31 cellular contexts compared by ENCODE assay signal in genomic region chr3:77885381-77885780, GRCh38.
"Had no signal": no experiment of that assay in that cellular context is flagged by ENCODE, and none has a peak within 500 bp of the region (broad histone marks: within the 10 kb centered on the region; RNA-seq: fewer than 3 reads in every experiment).

No MANE protein-coding gene starts in this region.

- H3K9me3 Mint-ChIP-seq: activated naive CD4-positive, alpha-beta T cell treated with anti-CD3 and anti-CD28 coated beads, Interleukin-2, amount 10 ng/mL, durations not matched to agents 7 days and 5 days; dendritic cell treated with granulocyte-macrophage colony-stimulating factor and Interleukin-4, amounts not matched to agents 40 ng/mL and 50 ng/mL, for 4 days; stimulated activated naive B cell treated with anti-CD40 and anti-IgM and Interleukin-4, amounts not matched to agents 10 μg/mL and 1 μg/mL and 100 μg/mL, for 72 hours had no signal

- DNase-seq: activated CD4-positive, alpha-beta T cell treated with anti-CD3 and anti-CD28 coated beads for 4 hours; activated CD4-positive, alpha-beta T cell treated with anti-CD3 and anti-CD28 coated beads, Interleukin-2, amount 50 U/mL, for 4 hours; activated CD8-positive, alpha-beta memory T cell treated with anti-CD3 and anti-CD28 coated beads, Interleukin-2, amount 50 U/mL, for 4 hours; activated gamma-delta T cell; activated naive CD4-positive, alpha-beta T cell treated with anti-CD3 and anti-CD28 coated beads, Interleukin-2, amount 10 ng/mL, durations not matched to agents 7 days and 5 days; activated T-cell treated with anti-CD3 and anti-CD28 coated beads, Interleukin-2, amount 50 U/mL, for 1 hour; amniotic stem cell; effector CD8-positive, alpha-beta T cell; erythroblast; head of caudate nucleus; hippocampal formation; kidney; left colon; mammary epithelial cell; naive B cell; nephron progenitor cell; ovary; sigmoid colon; stimulated activated CD4-positive, alpha-beta T cell treated with anti-CD3 and anti-CD28 coated beads, Interleukin-15, amount 100 ng/mL, for 24 hours; stimulated activated CD4-positive, alpha-beta T cell treated with anti-CD3 and anti-CD28 coated beads, Interleukin-2, amount 100 ng/mL, for 24 hours; stimulated activated naive B cell treated with anti-CD40 and anti-IgM and Interleukin-4, amounts not matched to agents 10 μg/mL and 1 μg/mL and 100 μg/mL, for 72 hours; tibial artery; upper lobe of right lung had no signal

- H3K4me3 ChIP-seq: breast epithelium, ovary, sigmoid colon, suprapubic skin, tibial artery, upper lobe of right lung had no signal

- H3K4me3 Mint-ChIP-seq: activated naive CD4-positive, alpha-beta T cell treated with anti-CD3 and anti-CD28 coated beads, Interleukin-2, amount 10 ng/mL, durations not matched to agents 7 days and 5 days; central memory CD8-positive, alpha-beta T cell; dendritic cell treated with granulocyte-macrophage colony-stimulating factor and Interleukin-4, amounts not matched to agents 40 ng/mL and 50 ng/mL, for 4 days; mesothelial cell of epicardium; naive B cell; nephron progenitor cell; stimulated activated naive B cell treated with anti-CD40 and anti-IgM and Interleukin-4, amounts not matched to agents 10 μg/mL and 1 μg/mL and 100 μg/mL, for 72 hours had no signal

- H3K36me3 Mint-ChIP-seq: activated naive CD4-positive, alpha-beta T cell treated with anti-CD3 and anti-CD28 coated beads, Interleukin-2, amount 10 ng/mL, durations not matched to agents 7 days and 5 days; mesothelial cell of epicardium; naive B cell; stimulated activated naive B cell treated with anti-CD40 and anti-IgM and Interleukin-4, amounts not matched to agents 10 μg/mL and 1 μg/mL and 100 μg/mL, for 72 hours had no signal

- H3K4me1 Mint-ChIP-seq: activated naive CD4-positive, alpha-beta T cell treated with anti-CD3 and anti-CD28 coated beads, Interleukin-2, amount 10 ng/mL, durations not matched to agents 7 days and 5 days; central memory CD8-positive, alpha-beta T cell; mesothelial cell of epicardium; naive B cell; nephron progenitor cell; stimulated activated naive B cell treated with anti-CD40 and anti-IgM and Interleukin-4, amounts not matched to agents 10 μg/mL and 1 μg/mL and 100 μg/mL, for 72 hours had no signal

- H3K27me3 Mint-ChIP-seq: activated naive CD4-positive, alpha-beta T cell treated with anti-CD3 and anti-CD28 coated beads, Interleukin-2, amount 10 ng/mL, durations not matched to agents 7 days and 5 days; central memory CD8-positive, alpha-beta T cell; dendritic cell treated with granulocyte-macrophage colony-stimulating factor and Interleukin-4, amounts not matched to agents 40 ng/mL and 50 ng/mL, for 4 days; naive B cell; progenitor cell of endocrine pancreas; stimulated activated naive B cell treated with anti-CD40 and anti-IgM and Interleukin-4, amounts not matched to agents 10 μg/mL and 1 μg/mL and 100 μg/mL, for 72 hours had no signal

- H3K36me3 ChIP-seq: breast epithelium, neutrophil, ovary, sigmoid colon, suprapubic skin, tibial artery, upper lobe of right lung had no signal

- H3K27ac Mint-ChIP-seq: activated naive CD4-positive, alpha-beta T cell treated with anti-CD3 and anti-CD28 coated beads, Interleukin-2, amount 10 ng/mL, durations not matched to agents 7 days and 5 days; dendritic cell treated with granulocyte-macrophage colony-stimulating factor and Interleukin-4, amounts not matched to agents 40 ng/mL and 50 ng/mL, for 4 days; mesothelial cell of epicardium; naive B cell; nephron progenitor cell; progenitor cell of endocrine pancreas; stimulated activated naive B cell treated with anti-CD40 and anti-IgM and Interleukin-4, amounts not matched to agents 10 μg/mL and 1 μg/mL and 100 μg/mL, for 72 hours had no signal

- ATAC-seq: left colon; stimulated activated naive B cell treated with anti-CD40 and anti-IgM and Interleukin-4, amounts not matched to agents 10 μg/mL and 1 μg/mL and 100 μg/mL, for 72 hours; upper lobe of right lung had no signal

- H3K27me3 ChIP-seq: breast epithelium, neutrophil, ovary, sigmoid colon, suprapubic skin, tibial artery, upper lobe of right lung had no signal

- H3K9me3 ChIP-seq: breast epithelium, neutrophil, ovary, sigmoid colon, suprapubic skin, tibial artery, upper lobe of right lung had no signal

- H3K27ac ChIP-seq: breast epithelium, neutrophil, ovary, sigmoid colon, suprapubic skin, tibial artery, upper lobe of right lung, VCaP had no signal

- H3K4me1 ChIP-seq: breast epithelium, sigmoid colon, suprapubic skin, tibial artery, upper lobe of right lung had no signal
